In the genomic region with DNA sequence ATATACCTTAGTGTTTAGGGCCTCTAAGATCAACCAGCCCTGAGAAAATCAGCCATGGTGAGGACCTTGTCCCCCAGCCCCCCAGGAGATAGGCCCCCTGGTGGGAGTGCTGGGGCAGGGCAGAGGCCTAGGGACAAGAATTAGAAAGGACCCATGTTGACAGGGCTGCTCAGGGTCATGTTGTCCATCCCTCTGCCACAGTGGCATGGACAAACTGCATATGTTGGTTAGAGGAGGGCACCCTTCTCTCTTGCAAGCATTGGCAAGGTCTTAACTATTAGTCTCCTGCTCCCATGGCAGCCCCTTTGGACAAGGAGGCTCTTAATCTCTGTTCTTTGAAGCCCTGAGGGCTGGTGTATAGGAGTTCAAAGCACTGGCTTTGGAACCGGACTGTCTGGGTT, we compare ENCODE assay signal across 1 cellular context.
TF ChIP-seq lines count a peak whose summit lies in the region.

No MANE protein-coding gene starts in this region.

TF ChIP-seq in HCT116, 20 proteins besides CTCF, POLR2A, EP300 and RAD21:
- TF ChIP-seq MAX (IDR thresholded peaks at IDR 0.05) (no peak), CBX3 (IDR thresholded peaks at IDR 0.05; ENCODE audit: low read depth) (no peak), SRF (IDR thresholded peaks at IDR 0.05; ENCODE audit: low read depth) (no peak), ZNF274 (IDR thresholded peaks at IDR 0.05; ENCODE audit: low read depth, low read length) (no peak), ELF1 (IDR thresholded peaks at IDR 0.05; ENCODE audit: borderline replicate concordance, low read depth) (no peak), POLR2AphosphoS5 (IDR thresholded peaks at IDR 0.05; ENCODE audit: low read depth, low read length) (no peak), YY1 (IDR thresholded peaks at IDR 0.05; ENCODE audit: extremely low read depth, insufficient replicate concordance, low read depth, low read length) (no peak), EZH2phosphoT487 (IDR thresholded peaks at IDR 0.05; ENCODE audit: borderline replicate concordance) (no peak), CEBPB (IDR thresholded peaks at IDR 0.05; ENCODE audit: low read depth) (no peak), SIN3A (IDR thresholded peaks at IDR 0.05; ENCODE audit: low read depth) (no peak)
- TF ChIP-seq, protein P1, sequence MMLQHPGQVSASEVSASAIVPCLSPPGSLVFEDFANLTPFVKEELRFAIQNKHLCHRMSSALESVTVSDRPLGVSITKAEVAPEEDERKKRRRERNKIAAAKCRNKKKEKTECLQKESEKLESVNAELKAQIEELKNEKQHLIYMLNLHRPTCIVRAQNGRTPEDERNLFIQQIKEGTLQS (IDR thresholded peaks at IDR 0.05): no peak
TF ChIP-seq in HCT116: peak in this region for 0.
